8 cellular contexts compared by ENCODE assay signal in genomic region chr2:234446404-234447076, GRCh38. TPM values are rescaled to one million over a fixed set of nuclear protein-coding genes. Genes with fewer than 3 reads are reported as not detected.
A peak's percentile ranks its signal among the peaks of the same experiment; 100 is the strongest.
DNase-seq lines count a peak whose midpoint lies in the region; ATAC-seq and TF ChIP-seq lines count a peak whose summit lies in the region.

No MANE protein-coding gene starts in this region.

- peaks cover 2% of the 10 kb centered on the region for H3K9me3 Mint-ChIP-seq in activated naive CD8-positive, alpha-beta T cell treated with anti-CD3 and anti-CD28 coated beads, Interleukin-2, amount 10 ng/mL, durations not matched to agents 7 days and 5 days

- H3K27me3 ChIP-seq in RWPE2 (ENCODE audit: insufficient read depth, poor library complexity, severe bottlenecking) = no peaks in the 10 kb centered on the region
- no peaks in the 10 kb centered on the region for H3K27me3 ChIP-seq in mesenchymal stem cell (ENCODE audit: control insufficient read depth in 1 of 2, insufficient read depth in 1 of 2, low read length in 2 of 2)

- peak overlapping the region; percentile 69 for H3K4me3 Mint-ChIP-seq in activated naive CD8-positive, alpha-beta T cell treated with anti-CD3 and anti-CD28 coated beads, Interleukin-2, amount 10 ng/mL, durations not matched to agents 7 days and 5 days

- H3K23ac ChIP-seq in mesenchymal stem cell (ENCODE audit: low read length in 2 of 2) = no peak overlapping the region

- H2BK12ac ChIP-seq in mesenchymal stem cell (ENCODE audit: low read length in 2 of 2) = peak overlapping the region; percentile 85 to 94

- no peaks in the 10 kb centered on the region for H3K9me3 ChIP-seq in RWPE2 (ENCODE audit: severe bottlenecking)
- no peaks in the 10 kb centered on the region for H3K9me3 ChIP-seq in mesenchymal stem cell (ENCODE audit: control insufficient read depth, low read length)

- H3K9ac ChIP-seq in mesenchymal stem cell (ENCODE audit: low read length) = no peak overlapping the region

- peak overlapping the region; percentile 5 to 88 for H3K4ac ChIP-seq in mesenchymal stem cell (ENCODE audit: low read depth in 1 of 2, low read length in 2 of 2)

- H3K4me2 ChIP-seq in mesenchymal stem cell (ENCODE audit: low read length, poor library complexity, severe bottlenecking) = no peak overlapping the region

- H3K4me3 ChIP-seq in RWPE2 (ENCODE audit: severe bottlenecking) = no peak overlapping the region
- H3K4me3 ChIP-seq in mesenchymal stem cell (ENCODE audit: insufficient read depth in 1 of 2, low read depth in 1 of 2, low read length in 2 of 2) = no peak overlapping the region

- H2BK120ac ChIP-seq in mesenchymal stem cell (ENCODE audit: low read depth, low read length) = peak overlapping the region; percentile 39

- peak overlapping the region; percentile 99 for H2AK5ac ChIP-seq in mesenchymal stem cell (ENCODE audit: low read length, severe bottlenecking)

- peak overlapping the region; percentile 80 for H4K8ac ChIP-seq in mesenchymal stem cell (ENCODE audit: low read length)

- H3K18ac ChIP-seq in mesenchymal stem cell (ENCODE audit: low read depth in 1 of 2, low read length in 2 of 2) = peak overlapping the region; percentile 37 to 83

- no peak overlapping the region for H2BK5ac ChIP-seq in mesenchymal stem cell (ENCODE audit: low read depth, low read length, poor library complexity, severe bottlenecking)

- no peaks in the 10 kb centered on the region for H3K36me3 ChIP-seq in RWPE2 (ENCODE audit: low read depth)
- no peaks in the 10 kb centered on the region for H3K36me3 ChIP-seq in mesenchymal stem cell (ENCODE audit: control insufficient read depth in 1 of 2, insufficient read depth in 2 of 2, low read depth in 1 of 2, low read length in 2 of 2)

- no peak for TF ChIP-seq CTCF in RWPE2 (IDR thresholded peaks at IDR 0.05; ENCODE audit: poor library complexity, severe bottlenecking)

- peak; percentile 89 for ATAC-seq in GM18502 (IDR thresholded peaks at IDR 0.05; ENCODE audit: poor library complexity, unreplicated experiment)
- peak; percentile 99 for ATAC-seq in HG02852 (IDR thresholded peaks at IDR 0.05; ENCODE audit: unreplicated experiment)
- peak; percentile 96 for ATAC-seq in RWPE2 (ENCODE audit: low read depth)
- ATAC-seq in activated naive CD8-positive, alpha-beta T cell treated with anti-CD3 and anti-CD28 coated beads, Interleukin-2, amount 10 ng/mL, durations not matched to agents 7 days and 5 days (ENCODE audit: low read depth) = peak; percentile 95

- H3K27ac Mint-ChIP-seq in activated naive CD8-positive, alpha-beta T cell treated with anti-CD3 and anti-CD28 coated beads, Interleukin-2, amount 10 ng/mL, durations not matched to agents 7 days and 5 days = peak overlapping the region; percentile 98

- WGBS in mesenchymal stem cell = 91% methylated on average over 14 of the region's 18 CpGs

- peaks cover 21% of the 10 kb centered on the region for H3K4me1 ChIP-seq in RWPE2 (ENCODE audit: insufficient read depth, poor library complexity, severe bottlenecking)
- peaks cover 18% of the 10 kb centered on the region for H3K4me1 ChIP-seq in mesenchymal stem cell (ENCODE audit: control insufficient read depth, insufficient read depth, low read depth, low read length)

- H3K27ac ChIP-seq in RWPE2 (ENCODE audit: poor library complexity, severe bottlenecking) = peak overlapping the region; percentile 83
- H3K27ac ChIP-seq in mesenchymal stem cell (ENCODE audit: low read length, poor library complexity, severe bottlenecking) = no peak overlapping the region

- peak overlapping the region in 1 of 2 experiments; percentile 19 for H3K14ac ChIP-seq in mesenchymal stem cell (ENCODE audit: low read length in 2 of 2)

- H3K36me3 Mint-ChIP-seq in activated naive CD8-positive, alpha-beta T cell treated with anti-CD3 and anti-CD28 coated beads, Interleukin-2, amount 10 ng/mL, durations not matched to agents 7 days and 5 days = peaks cover 68% of the 10 kb centered on the region

- peak overlapping the region; percentile 77 for H4K91ac ChIP-seq in mesenchymal stem cell (ENCODE audit: low read length)

- no peak overlapping the region for H2AFZ ChIP-seq in mesenchymal stem cell (ENCODE audit: low read depth, low read length)

- H3K79me1 ChIP-seq in mesenchymal stem cell (replicated peaks; ENCODE audit: low read length, poor library complexity, severe bottlenecking) = peaks cover 3% of the 10 kb centered on the region

- DNase-seq in RWPE2 (ENCODE audit: low spot score) (peak; percentile 92), mesenchymal stem cell (peak; percentile 21), NCI-H748 treated with DMSO at 0.1 percent for 48 hours (lab: John Stamatoyannopoulos, UW) (no peak), cortex of kidney (lab: John Stamatoyannopoulos, UW) (no peak)
- peak; percentile 82 for DNase-seq in activated naive CD8-positive, alpha-beta T cell treated with anti-CD3 and anti-CD28 coated beads, Interleukin-2, amount 10 ng/mL, durations not matched to agents 7 days and 5 days
- peak; percentile 52 to 75 for DNase-seq in stimulated activated CD8-positive, alpha-beta memory T cell treated with anti-CD3 and anti-CD28 coated beads, Interleukin-7, amount 100 ng/mL, for 48 hours (ENCODE audit: extremely low read depth in 1 of 2, low read depth in 1 of 2)

- H3K4me1 Mint-ChIP-seq in activated naive CD8-positive, alpha-beta T cell treated with anti-CD3 and anti-CD28 coated beads, Interleukin-2, amount 10 ng/mL, durations not matched to agents 7 days and 5 days = peaks cover 69% of the 10 kb centered on the region

- H2BK15ac ChIP-seq in mesenchymal stem cell (ENCODE audit: low read depth, poor library complexity, severe bottlenecking) = peak overlapping the region; percentile 60

- no peaks in the 10 kb centered on the region for H3K27me3 Mint-ChIP-seq in activated naive CD8-positive, alpha-beta T cell treated with anti-CD3 and anti-CD28 coated beads, Interleukin-2, amount 10 ng/mL, durations not matched to agents 7 days and 5 days

- POLR2A ChIA-PET in activated naive CD8-positive, alpha-beta T cell treated with anti-CD3 and anti-CD28 coated beads, Interleukin-2, amount 10 ng/mL, durations not matched to agents 7 days and 5 days (lab: Charles Lee) = interaction anchor here (0.6 to 12.8 kb wide), 28 partner anchors 8 to 311 kb away, joined by 3 to 466 read pairs (median 7); partner anchors contain the start of gene ARL4C

RNA-seq across cellular contexts. Expression of gene ARL4C, which starts 50.3 kb away (rescaled TPM):
- total RNA-seq in activated naive CD8-positive, alpha-beta T cell treated with anti-CD3 and anti-CD28 coated beads, Interleukin-2, amount 10 ng/mL, durations not matched to agents 7 days and 5 days = 100 to 1,000 TPM; 210 to 214 TPM
- 16.2 TPM for polyA plus RNA-seq in mesenchymal stem cell (2013, experiment 1 of 2)
- polyA plus RNA-seq in mesenchymal stem cell (2013, experiment 2 of 2) = 15.9 TPM

Comparison
In these comparisons a context has a peak if more than half of its experiments do, and no peak if none do; other contexts are left out.
1. DNase-seq: peak in RWPE2 (single experiment), activated naive CD8-positive, alpha-beta T cell treated with anti-CD3 and anti-CD28 coated beads, Interleukin-2, amount 10 ng/mL, durations not matched to agents 7 days and 5 days (single experiment), mesenchymal stem cell (single experiment) and stimulated activated CD8-positive, alpha-beta memory T cell treated with anti-CD3 and anti-CD28 coated beads, Interleukin-7, amount 100 ng/mL, for 48 hours (2 of 2); none in NCI-H748 treated with DMSO at 0.1 percent for 48 hours (single experiment) and cortex of kidney (single experiment).
2. Peak in every context shown above with its lines, with median percentiles within 50 percentile points of each other: ATAC-seq.